8 cellular contexts compared by ENCODE assay signal in the genomic region with DNA sequence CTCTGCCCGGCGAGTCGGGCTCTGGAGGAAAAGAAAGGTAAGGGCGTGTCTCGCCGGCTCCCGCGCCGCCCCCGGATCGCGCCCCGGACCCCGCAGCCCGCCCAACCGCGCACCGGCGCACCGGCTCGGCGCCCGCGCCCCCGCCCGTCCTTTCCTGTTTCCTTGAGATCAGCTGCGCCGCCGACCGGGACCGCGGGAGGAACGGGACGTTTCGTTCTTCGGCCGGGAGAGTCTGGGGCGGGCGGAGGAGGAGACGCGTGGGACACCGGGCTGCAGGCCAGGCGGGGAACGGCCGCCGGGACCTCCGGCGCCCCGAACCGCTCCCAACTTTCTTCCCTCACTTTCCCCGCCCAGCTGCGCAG. TPM values are rescaled to one million over a fixed set of nuclear protein-coding genes. Genes with fewer than 3 reads are reported as not detected.
DNase-seq lines count a peak whose midpoint lies in the region; TF ChIP-seq lines count a peak whose summit lies in the region.

No MANE protein-coding gene starts in this region.

- H3K27me3 ChIP-seq in A673 (replicated peaks; ENCODE audit: insufficient read depth, low read depth, low read length, poor library complexity) (peaks cover 86% of the 10 kb centered on the region), mucosa of stomach (ENCODE audit: control insufficient read depth, insufficient read depth, low read length) (peaks cover 6% of the 10 kb centered on the region)

- H3K27ac Mint-ChIP-seq in activated CD4-positive, alpha-beta memory T cell treated with anti-CD3 and anti-CD28 coated beads for 36 hours, result no peak overlapping the region

- no peaks in the 10 kb centered on the region for H3K9me3 Mint-ChIP-seq in activated CD4-positive, alpha-beta memory T cell treated with anti-CD3 and anti-CD28 coated beads for 36 hours

- peak overlapping the region; percentile 40 for H3K4me3 ChIP-seq in A673 (ENCODE audit: low read depth, low read length, poor library complexity, severe bottlenecking)
- peak overlapping the region; percentile 87 for H3K4me3 ChIP-seq in epithelial cell of esophagus (ENCODE audit: low read length)
- peak overlapping the region; percentile 45 for H3K4me3 ChIP-seq in mucosa of stomach (ENCODE audit: low read length)

- H3K9ac ChIP-seq in mucosa of stomach (ENCODE audit: low read length), result peak overlapping the region; percentile 82

- H3K27ac ChIP-seq in A673 (ENCODE audit: low read depth, low read length, poor library complexity, severe bottlenecking), result no peak overlapping the region

- H3K4me1 Mint-ChIP-seq in activated CD4-positive, alpha-beta memory T cell treated with anti-CD3 and anti-CD28 coated beads for 36 hours (ENCODE audit: low read depth), result no peaks in the 10 kb centered on the region

- intact Hi-C loops in A673 (cut with micrococcal nuclease; ENCODE audit: unreplicated experiment), result loop anchor here (10.0 kb wide), 1 partner anchor 235 kb away; no protein-coding TSS in a partner anchor
- intact Hi-C loops in activated CD4-positive, alpha-beta memory T cell treated with anti-CD3 and anti-CD28 coated beads for 36 hours (cut with micrococcal nuclease), result no loop called here

- H3K4me3 Mint-ChIP-seq in activated CD4-positive, alpha-beta memory T cell treated with anti-CD3 and anti-CD28 coated beads for 36 hours, result no peak overlapping the region

- H3K36me3 ChIP-seq in A673 (ENCODE audit: insufficient read depth, low read length, poor library complexity, severe bottlenecking) (no peaks in the 10 kb centered on the region), mucosa of stomach (ENCODE audit: control insufficient read depth, insufficient read depth, low read length) (no peaks in the 10 kb centered on the region)

- no peak for TF ChIP-seq EP300 in Ishikawa (IDR thresholded peaks at IDR 0.05; ENCODE audit: borderline replicate concordance)

- no peak for TF ChIP-seq CTCF in A673 (conservative IDR thresholded peaks at IDR 0.05; ENCODE audit: low read depth, low read length)
- TF ChIP-seq CTCF in epithelial cell of esophagus (IDR thresholded peaks at IDR 0.05; ENCODE audit: insufficient read depth, low read depth, low read length, missing control alignments), result no peak

- no peaks in the 10 kb centered on the region for H3K9me3 ChIP-seq in A673 (ENCODE audit: low read depth, low read length, poor library complexity, severe bottlenecking)
- no peaks in the 10 kb centered on the region for H3K9me3 ChIP-seq in mucosa of stomach (ENCODE audit: control insufficient read depth, low read length)

- CTCF ChIA-PET in A673 (lab: Charles Lee), result no interaction called here
- CTCF ChIA-PET in activated CD4-positive, alpha-beta memory T cell treated with anti-CD3 and anti-CD28 coated beads for 36 hours (lab: Charles Lee), result interaction anchor here (1.9 kb wide), 1 partner anchor 237 kb away, joined by 5 read pairs; no protein-coding TSS in a partner anchor

- BruUV-seq in A673 (replicated peaks; lab: Mats Ljungman, UMichigan), result no TSS peak

- H3K4me1 ChIP-seq in A673 (ENCODE audit: insufficient read depth, low read length, poor library complexity, severe bottlenecking) (peaks cover 5% of the 10 kb centered on the region), mucosa of stomach (ENCODE audit: control insufficient read depth, insufficient read depth, low read length) (peaks cover 4% of the 10 kb centered on the region)

- no peak for TF ChIP-seq RAD21 in Ishikawa (IDR thresholded peaks at IDR 0.05; ENCODE audit: low read depth)

- no peaks in the 10 kb centered on the region for H3K36me3 Mint-ChIP-seq in activated CD4-positive, alpha-beta memory T cell treated with anti-CD3 and anti-CD28 coated beads for 36 hours

- DNase-seq in A673 (ENCODE audit: low spot score) (no peak), epithelial cell of esophagus (ENCODE audit: low read depth) (peak; percentile 45), kidney tubule cell (ENCODE audit: low spot score) (no peak), mesenteric fat pad (ENCODE audit: low spot score) (no peak), globus pallidus (ENCODE audit: low spot score) (no peak)
- DNase-seq in activated CD4-positive, alpha-beta memory T cell treated with anti-CD3 and anti-CD28 coated beads for 36 hours, result no peak

- peaks cover 47% of the 10 kb centered on the region for H3K27me3 Mint-ChIP-seq in activated CD4-positive, alpha-beta memory T cell treated with anti-CD3 and anti-CD28 coated beads for 36 hours

- POLR2A ChIA-PET in A673 (lab: Charles Lee; ENCODE audit: low non-redundant PET), result no interaction called here
- POLR2A ChIA-PET in activated CD4-positive, alpha-beta memory T cell treated with anti-CD3 and anti-CD28 coated beads for 36 hours (lab: Charles Lee), result no interaction called here

TF ChIP-seq in Ishikawa, 13 proteins besides CTCF, POLR2A, EP300 and RAD21:
- TF ChIP-seq FOXM1 (IDR thresholded peaks at IDR 0.05; ENCODE audit: borderline replicate concordance, low read depth), result no peak
- TF ChIP-seq EGR1 (IDR thresholded peaks at IDR 0.05), result peak; percentile 59
- TF ChIP-seq TEAD4 (IDR thresholded peaks at IDR 0.05), result no peak
- peak; percentile 12; the same call in 1 of the 2 replicates for TF ChIP-seq NFIC (IDR thresholded peaks at IDR 0.05)

RNA-seq across cellular contexts. Expression of gene EGFR, which starts 0.5 kb away (rescaled TPM):
- 0.59 and 0.84 TPM in 2 replicates for total RNA-seq in A673 (2021)
- not detected for total RNA-seq in activated CD4-positive, alpha-beta memory T cell treated with anti-CD3 and anti-CD28 coated beads for 36 hours
- 80.9 TPM for total RNA-seq in mesenteric fat pad

Comparison
In these comparisons a context has a peak if more than half of its experiments do, and no peak if none do; other contexts are left out.
1. RNA of gene EGFR, which starts 0.5 kb away (total RNA-seq): 80.9 TPM in mesenteric fat pad (single experiment); 0.59 to 0.84 TPM in A673 and not detected in activated CD4-positive, alpha-beta memory T cell treated with anti-CD3 and anti-CD28 coated beads for 36 hours; every median in the first group is over 10 times any median in the second.
2. Peak in every context shown above with its lines, with median percentiles within 50 percentile points of each other: H3K4me3 ChIP-seq.